ENCODE assay signal across 8 cellular contexts in the genomic region with DNA sequence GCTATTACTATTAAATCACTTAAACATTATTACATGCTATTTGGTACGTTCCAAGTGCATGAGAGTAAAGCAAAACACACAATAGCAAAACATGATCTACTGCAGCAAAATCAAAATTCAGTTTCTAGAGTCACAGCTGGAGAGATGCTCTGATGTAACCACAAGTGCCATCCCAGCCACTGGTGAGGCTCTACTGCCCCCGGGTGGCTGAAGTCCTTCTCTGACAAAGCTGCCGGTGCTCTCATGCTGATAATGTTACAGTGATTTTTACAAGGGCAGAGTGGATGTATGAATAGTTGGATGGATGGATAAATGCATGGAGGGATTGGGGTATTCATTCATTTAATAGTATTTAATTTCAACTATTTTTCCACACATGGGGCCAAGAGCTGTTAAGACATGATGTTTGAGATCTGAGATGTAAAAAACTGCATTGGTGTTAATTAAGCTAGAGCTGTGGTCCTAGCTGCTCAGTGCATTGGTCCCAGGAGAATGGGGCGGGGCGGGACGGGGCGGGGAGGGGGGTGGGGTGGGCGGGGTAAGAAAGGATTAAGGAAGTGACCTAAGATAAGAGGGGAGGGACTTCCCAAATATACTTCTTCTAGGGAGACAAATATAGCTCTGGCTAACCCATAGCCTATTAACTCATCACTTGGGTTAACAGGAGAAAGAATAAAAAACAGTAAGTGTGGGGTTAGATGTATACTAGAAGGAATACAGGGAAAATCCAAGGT. TPM values are rescaled to one million over a fixed set of nuclear protein-coding genes. Genes with fewer than 3 reads are reported as not detected.
DNase-seq lines count a peak whose midpoint lies in the region; ATAC-seq, FAIRE-seq and TF ChIP-seq lines count a peak whose summit lies in the region.

No MANE protein-coding gene starts in this region.

- no peak overlapping the region for H2AFZ ChIP-seq in parathyroid adenoma

- no peak overlapping the region for H3K27ac ChIP-seq in SJCRH30
- no peak overlapping the region for H3K27ac ChIP-seq in parathyroid adenoma
- H3K27ac ChIP-seq in uterus = no peak overlapping the region

- H3K9ac ChIP-seq in parathyroid adenoma = no peak overlapping the region

- ATAC-seq in HG02571 (IDR thresholded peaks at IDR 0.05; ENCODE audit: unreplicated experiment) = no peak

- no peaks in the 10 kb centered on the region for H3K9me3 ChIP-seq in SJCRH30 (replicated peaks)
- no peaks in the 10 kb centered on the region for H3K9me3 ChIP-seq in parathyroid adenoma (ENCODE audit: control insufficient read depth, low read length)
- H3K9me3 ChIP-seq in uterus = no peaks in the 10 kb centered on the region

- peak; percentile 84 for FAIRE-seq in G401.6 (lab: Jason Lieb, UNC)

- peak; percentile 64 for DNase-seq in MV-4-11 (lab: John Stamatoyannopoulos, UW)
- DNase-seq in SJCRH30 = peak; percentile 78 to 88
- peak; percentile 57 for DNase-seq in activated naive CD4-positive, alpha-beta T cell treated with Interleukin-2 at 50 U/mL for 16 hours
- peak; percentile 83 for DNase-seq in globus pallidus (ENCODE audit: low spot score)
- peak; percentile 50 to 65 for DNase-seq in uterus

- no peak for TF ChIP-seq POLR2A in uterus (IDR thresholded peaks at IDR 0.05)

- no peaks in the 10 kb centered on the region for H3K36me3 ChIP-seq in SJCRH30
- no peaks in the 10 kb centered on the region for H3K36me3 ChIP-seq in parathyroid adenoma (ENCODE audit: control insufficient read depth, insufficient read depth, low read length)
- no peaks in the 10 kb centered on the region for H3K36me3 ChIP-seq in uterus

- H3K79me2 ChIP-seq in parathyroid adenoma = no peaks in the 10 kb centered on the region

- no peak overlapping the region for H3K4me2 ChIP-seq in parathyroid adenoma (ENCODE audit: low read length)

- H3K4me1 ChIP-seq in SJCRH30 = no peaks in the 10 kb centered on the region
- H3K4me1 ChIP-seq in parathyroid adenoma = no peaks in the 10 kb centered on the region
- no peaks in the 10 kb centered on the region for H3K4me1 ChIP-seq in uterus

- H3K4me3 ChIP-seq in SJCRH30 = no peak overlapping the region
- no peak overlapping the region for H3K4me3 ChIP-seq in parathyroid adenoma (ENCODE audit: low read depth, low read length)
- no peak overlapping the region for H3K4me3 ChIP-seq in uterus

- intact Hi-C loops in uterus (cut with DNase I; ENCODE audit: low total_unique reads) = no loop called here

- TF ChIP-seq CTCF in parathyroid adenoma (IDR thresholded peaks at IDR 0.05) = peak; percentile 63
- TF ChIP-seq CTCF in uterus (IDR thresholded peaks at IDR 0.05) = peak; percentile 57 to 70 (median 64)

- H3K27me3 ChIP-seq in SJCRH30 = no peaks in the 10 kb centered on the region
- H3K27me3 ChIP-seq in parathyroid adenoma (ENCODE audit: control insufficient read depth, insufficient read depth, low read length) = no peaks in the 10 kb centered on the region
- H3K27me3 ChIP-seq in uterus = no peaks in the 10 kb centered on the region

RNA-seq across cellular contexts. Expression of a gene that starts 5.3 kb away (rescaled TPM):
- total RNA-seq in SJCRH30 (2014; rRNA removed; shearing (Covaris generic)) = not detected in 2 replicates
- total RNA-seq in uterus = 1 to 10 TPM; 1.4 to 6.8 (median 4.2) TPM
